ENCODE assay signal across 19 cellular contexts in genomic region chr4:37001688-37002436, GRCh38.
DNase-seq lines count a peak whose midpoint lies in the region; ATAC-seq and TF ChIP-seq lines count a peak whose summit lies in the region.
"Had no signal": no experiment of that assay in that cellular context is flagged by ENCODE, and none has a peak within 500 bp of the region (broad histone marks: within the 10 kb centered on the region; RNA-seq: fewer than 3 reads in every experiment).

No MANE protein-coding gene starts in this region.

- TF ChIP-seq EP300 in SK-N-SH (IDR thresholded peaks at IDR 0.05; ENCODE audit: borderline replicate concordance in 1 of 2, low read depth in 1 of 2, low read length in 1 of 2), result no peak

- POLR2A ChIA-PET in HCT116 (lab: Charles Lee) (interaction anchor here (1.0 kb wide), 2 partner anchors 9 to 20 kb away, joined by 3 to 4 read pairs; no protein-coding TSS in a partner anchor), SK-N-SH (lab: Yijun Ruan, JAX) (no interaction called here)

- DNase-seq in HCT116 (ENCODE audit: low read depth, low spot score), result peak; percentile 44
- peak; percentile 83 for DNase-seq in NCI-H146 treated with DMSO at 0.1 percent for 48 hours (lab: John Stamatoyannopoulos, UW; ENCODE audit: unreplicated experiment)
- DNase-seq in SK-N-SH, result peak; percentile 13
- peak; percentile 86 for DNase-seq in trophoblast cell
- DNase-seq in NCI-H2196 (lab: John Stamatoyannopoulos, UW; ENCODE audit: unreplicated experiment), result no peak
- DNase-seq in mesenchymal stem cell, result no peak
- DNase-seq in NCI-H82 (lab: John Stamatoyannopoulos, UW), result no peak
- no peak for DNase-seq in Right ventricle myocardium superior
- DNase-seq: AML-193, DMS79 treated with DMSO at 0.1 percent for 48 hours, HCEC 1CT, NCI-H1436, NCI-H2029 treated with DMSO at 0.1 percent for 48 hours, NCI-H510A treated with DMSO at 0.1 percent for 48 hours, NCI-H774, PC-3, T-cell had no signal

- H4K20me1 ChIP-seq in HCT116 (ENCODE audit: insufficient read depth) (no peaks in the 10 kb centered on the region), SK-N-SH (ENCODE audit: insufficient read depth) (no peaks in the 10 kb centered on the region)

- RAD21 ChIA-PET in HCT116 (lab: Charles Lee; ENCODE audit: low non-redundant PET in 1 of 2, low total read pairs in 2 of 2, uncharacterized antibody in 2 of 2, unreplicated experiment in 2 of 2), result no interaction called here

- no peaks in the 10 kb centered on the region for H3K4me1 ChIP-seq in HCT116 (ENCODE audit: control insufficient read depth in 1 of 2, insufficient read depth in 2 of 2, low read length in 2 of 2)
- H3K4me1 ChIP-seq in SK-N-SH (ENCODE audit: control insufficient read depth in 1 of 2, insufficient read depth in 2 of 2, low read depth in 1 of 2, low read length in 1 of 2), result no peaks in the 10 kb centered on the region
- no peaks in the 10 kb centered on the region for H3K4me1 ChIP-seq in trophoblast cell (ENCODE audit: control insufficient read depth in 1 of 2, insufficient read depth in 2 of 2, low read length in 2 of 2)
- H3K4me1 ChIP-seq in mesenchymal stem cell (ENCODE audit: control insufficient read depth, insufficient read depth, low read depth, low read length), result no peaks in the 10 kb centered on the region

- no peak overlapping the region for H4K12ac ChIP-seq in trophoblast cell (ENCODE audit: low read depth, low read length)

- H3K9me2 ChIP-seq in HCT116 (ENCODE audit: insufficient read depth), result no peaks in the 10 kb centered on the region
- H3K9me2 ChIP-seq in SK-N-SH, result no peaks in the 10 kb centered on the region

- TF ChIP-seq CTCF in HCT116 (IDR thresholded peaks at IDR 0.05 in 2 of 3, conservative IDR thresholded peaks at IDR 0.05 in 1 of 3; ENCODE audit: borderline replicate concordance in 1 of 3, insufficient read depth in 1 of 3, low read depth in 2 of 3, low read length in 2 of 3) (no peak), SK-N-SH (IDR thresholded peaks at IDR 0.05) (no peak)

- no peak overlapping the region for H4K91ac ChIP-seq in trophoblast cell (ENCODE audit: low read depth, low read length)
- H4K91ac ChIP-seq in mesenchymal stem cell (ENCODE audit: low read length), result no peak overlapping the region

- no peak overlapping the region for H3K23ac ChIP-seq in trophoblast cell (ENCODE audit: low read length)
- no peak overlapping the region for H3K23ac ChIP-seq in mesenchymal stem cell (ENCODE audit: low read length in 2 of 2)

- BruUV-seq in HCT116 (replicated peaks; lab: Mats Ljungman, UMichigan), result TSS peak; percentile 65

- H3K27ac ChIP-seq in HCT116 (ENCODE audit: low read depth, low read length) (no peak overlapping the region), SK-N-SH (ENCODE audit: low read depth in 2 of 2, low read length in 1 of 2) (peak overlapping the region in 1 of 2 experiments; percentile 58; a peak in 1 of 4 replicates), trophoblast cell (ENCODE audit: low read depth, low read length) (no peak overlapping the region), mesenchymal stem cell (ENCODE audit: low read length, poor library complexity, severe bottlenecking) (no peak overlapping the region)
- H3K27ac ChIP-seq: C4-2B, KMS-11 had no signal

- H3K79me1 ChIP-seq in trophoblast cell (ENCODE audit: low read length) (no peaks in the 10 kb centered on the region), mesenchymal stem cell (replicated peaks; ENCODE audit: low read length, poor library complexity, severe bottlenecking) (no peaks in the 10 kb centered on the region)

- peak overlapping the region; percentile 46 for H3K9ac ChIP-seq in HCT116 (ENCODE audit: low read length)
- H3K9ac ChIP-seq in SK-N-SH, result peak overlapping the region; percentile 58; the same call in 1 of the 2 replicates
- H3K9ac ChIP-seq in trophoblast cell (ENCODE audit: low read length), result no peak overlapping the region
- H3K9ac ChIP-seq in mesenchymal stem cell (ENCODE audit: low read length), result no peak overlapping the region
- H3K9ac ChIP-seq: KMS-11 had no signal

- no peaks in the 10 kb centered on the region for H3F3A ChIP-seq in SK-N-SH (replicated peaks; ENCODE audit: insufficient read depth)

- H2BK5ac ChIP-seq in trophoblast cell (ENCODE audit: low read depth, low read length, poor library complexity) (no peak overlapping the region), mesenchymal stem cell (ENCODE audit: low read depth, low read length, poor library complexity, severe bottlenecking) (no peak overlapping the region)

- no peak for TF ChIP-seq POLR2A in HCT116 (IDR thresholded peaks at IDR 0.05; ENCODE audit: borderline replicate concordance, extremely low read depth, insufficient read depth, insufficient read length)

- H3K4me2 ChIP-seq in HCT116 (ENCODE audit: low read length) (peak overlapping the region; percentile 52), SK-N-SH (peak overlapping the region; percentile 26), trophoblast cell (ENCODE audit: low read length) (no peak overlapping the region), mesenchymal stem cell (ENCODE audit: low read length, poor library complexity, severe bottlenecking) (no peak overlapping the region)
- H3K4me2 ChIP-seq: KMS-11 had no signal

- H2AK5ac ChIP-seq in trophoblast cell (ENCODE audit: low read length) (no peak overlapping the region), mesenchymal stem cell (ENCODE audit: low read length, severe bottlenecking) (no peak overlapping the region)

- no peak overlapping the region for H3K14ac ChIP-seq in trophoblast cell (ENCODE audit: low read length)
- H3K14ac ChIP-seq in mesenchymal stem cell (ENCODE audit: low read length in 2 of 2), result no peak overlapping the region

- TF ChIP-seq RAD21 in HCT116 (IDR thresholded peaks at IDR 0.05; ENCODE audit: low read depth) (no peak), SK-N-SH (IDR thresholded peaks at IDR 0.05; ENCODE audit: low read length) (no peak)

- H2BK120ac ChIP-seq in trophoblast cell (ENCODE audit: insufficient read depth, low read length, poor library complexity) (no peak overlapping the region), mesenchymal stem cell (ENCODE audit: low read depth, low read length) (no peak overlapping the region)

- intact Hi-C loops in HCT116 (cut with micrococcal nuclease), result no loop called here
- intact Hi-C loops in Right ventricle myocardium superior (cut with DNase I), result no loop called here

- H3K4me3 ChIP-seq in HCT116 (replicated peaks in 1 of 2; ENCODE audit: low read depth in 1 of 2, low read length in 2 of 2) (peak overlapping the region; percentile 49 to 56), SK-N-SH (ENCODE audit: low read depth in 2 of 2, low read length in 1 of 2) (peak overlapping the region; percentile 46 to 57), trophoblast cell (ENCODE audit: low read depth, low read length) (no peak overlapping the region), mesenchymal stem cell (ENCODE audit: insufficient read depth in 1 of 2, low read depth in 1 of 2, low read length in 2 of 2) (no peak overlapping the region)

- H3K18ac ChIP-seq in trophoblast cell (ENCODE audit: low read length) (no peak overlapping the region), mesenchymal stem cell (ENCODE audit: low read depth in 1 of 2, low read length in 2 of 2) (no peak overlapping the region)

- 18% methylated on average over 20 of the region's 30 CpGs for WGBS in SK-N-SH (ENCODE audit: low lambda C conversion rate)
- WGBS in trophoblast cell (ENCODE audit: extremely low coverage, insufficient coverage, insufficient read length), result no CpG with 5 or more reads among the region's 30 CpGs
- 92% methylated on average over 28 of the region's 30 CpGs for WGBS in mesenchymal stem cell

- H3K27me3 ChIP-seq in HCT116 (ENCODE audit: insufficient read depth, low read length), result no peaks in the 10 kb centered on the region
- H3K27me3 ChIP-seq in SK-N-SH (ENCODE audit: insufficient read depth), result no peaks in the 10 kb centered on the region
- H3K27me3 ChIP-seq in trophoblast cell (ENCODE audit: insufficient read depth, low read length), result no peaks in the 10 kb centered on the region
- no peaks in the 10 kb centered on the region for H3K27me3 ChIP-seq in mesenchymal stem cell (ENCODE audit: control insufficient read depth in 1 of 2, insufficient read depth in 1 of 2, low read length in 2 of 2)

- H2BK12ac ChIP-seq in trophoblast cell (ENCODE audit: low read length), result no peak overlapping the region
- H2BK12ac ChIP-seq in mesenchymal stem cell (ENCODE audit: low read length in 2 of 2), result no peak overlapping the region

- no peak overlapping the region for H2BK15ac ChIP-seq in mesenchymal stem cell (ENCODE audit: low read depth, poor library complexity, severe bottlenecking)

- H2AFZ ChIP-seq in HCT116 (ENCODE audit: low read depth, low read length, poor library complexity, severe bottlenecking) (no peak overlapping the region), SK-N-SH (ENCODE audit: low read depth) (peak overlapping the region; percentile 89), trophoblast cell (ENCODE audit: insufficient read depth, low read length, poor library complexity) (no peak overlapping the region), mesenchymal stem cell (ENCODE audit: low read depth, low read length) (no peak overlapping the region)

- no peak overlapping the region for H4K8ac ChIP-seq in trophoblast cell (ENCODE audit: low read depth, low read length)
- no peak overlapping the region for H4K8ac ChIP-seq in mesenchymal stem cell (ENCODE audit: low read length)

- H3K9me3 ChIP-seq in HCT116 (ENCODE audit: control insufficient read depth in 1 of 2, insufficient read depth in 1 of 2, low read depth in 1 of 2, low read length in 2 of 2) (no peaks in the 10 kb centered on the region), SK-N-SH (no peaks in the 10 kb centered on the region), trophoblast cell (ENCODE audit: insufficient read depth, low read depth, low read length) (no peaks in the 10 kb centered on the region), mesenchymal stem cell (ENCODE audit: control insufficient read depth, low read length) (peaks cover 2% of the 10 kb centered on the region)

- H3K4ac ChIP-seq in trophoblast cell (ENCODE audit: low read depth, low read length) (no peak overlapping the region), mesenchymal stem cell (ENCODE audit: low read depth in 1 of 2, low read length in 2 of 2) (no peak overlapping the region)

- H3K79me2 ChIP-seq in HCT116 (ENCODE audit: insufficient read depth, low read length) (no peaks in the 10 kb centered on the region), SK-N-SH (ENCODE audit: insufficient read depth) (peaks cover 28% of the 10 kb centered on the region), trophoblast cell (ENCODE audit: control insufficient read depth, insufficient read depth, low read length, poor library complexity) (no peaks in the 10 kb centered on the region)

- CTCF ChIA-PET in HCT116 (lab: Charles Lee) (no interaction called here), SK-N-SH (lab: Yijun Ruan, JAX) (no interaction called here)

- H3K36me3 ChIP-seq in HCT116 (ENCODE audit: control insufficient read depth in 1 of 2, insufficient read depth in 2 of 2, low read length in 2 of 2) (no peaks in the 10 kb centered on the region), SK-N-SH (replicated peaks in 1 of 2; ENCODE audit: control insufficient read depth in 1 of 2, insufficient read depth in 2 of 2, low read length in 1 of 2) (no peaks in the 10 kb centered on the region), trophoblast cell (ENCODE audit: control insufficient read depth in 1 of 2, insufficient read depth in 2 of 2, low read length in 2 of 2) (no peaks in the 10 kb centered on the region), mesenchymal stem cell (ENCODE audit: control insufficient read depth in 1 of 2, insufficient read depth in 2 of 2, low read depth in 1 of 2, low read length in 2 of 2) (no peaks in the 10 kb centered on the region)

- ATAC-seq in HCT116 (peak; percentile 72), Right ventricle myocardium superior (ENCODE audit: poor library complexity) (no peak)
- ATAC-seq: PC-3, T-cell had no signal

Comparison
In these comparisons a context has a peak if more than half of its experiments do, and no peak if none do; other contexts are left out.
1. DNase-seq: peak in HCT116 (single experiment), NCI-H146 treated with DMSO at 0.1 percent for 48 hours (single experiment), SK-N-SH (single experiment) and trophoblast cell (2 of 2); none in NCI-H2196 (single experiment), mesenchymal stem cell (single experiment), NCI-H82 (single experiment) and Right ventricle myocardium superior (single experiment).
2. H3K4me2 ChIP-seq: peak in HCT116 (single experiment) and SK-N-SH (single experiment); none in trophoblast cell (single experiment) and mesenchymal stem cell (single experiment).
3. H3K4me3 ChIP-seq: peak in HCT116 (2 of 2) and SK-N-SH (2 of 2); none in trophoblast cell (single experiment) and mesenchymal stem cell (0 of 2).
4. H3K9ac ChIP-seq: peak in HCT116 (single experiment) and SK-N-SH (single experiment); none in trophoblast cell (single experiment) and mesenchymal stem cell (single experiment).
5. Of the 11 proteins assayed by ChIP-seq in both SK-N-SH and HCT116: peak only in SK-N-SH: none; only in HCT116: POLR2AphosphoS5; in both: ELF1; in neither: 9.